21 cellular contexts compared by ENCODE assay signal in the genomic region with DNA sequence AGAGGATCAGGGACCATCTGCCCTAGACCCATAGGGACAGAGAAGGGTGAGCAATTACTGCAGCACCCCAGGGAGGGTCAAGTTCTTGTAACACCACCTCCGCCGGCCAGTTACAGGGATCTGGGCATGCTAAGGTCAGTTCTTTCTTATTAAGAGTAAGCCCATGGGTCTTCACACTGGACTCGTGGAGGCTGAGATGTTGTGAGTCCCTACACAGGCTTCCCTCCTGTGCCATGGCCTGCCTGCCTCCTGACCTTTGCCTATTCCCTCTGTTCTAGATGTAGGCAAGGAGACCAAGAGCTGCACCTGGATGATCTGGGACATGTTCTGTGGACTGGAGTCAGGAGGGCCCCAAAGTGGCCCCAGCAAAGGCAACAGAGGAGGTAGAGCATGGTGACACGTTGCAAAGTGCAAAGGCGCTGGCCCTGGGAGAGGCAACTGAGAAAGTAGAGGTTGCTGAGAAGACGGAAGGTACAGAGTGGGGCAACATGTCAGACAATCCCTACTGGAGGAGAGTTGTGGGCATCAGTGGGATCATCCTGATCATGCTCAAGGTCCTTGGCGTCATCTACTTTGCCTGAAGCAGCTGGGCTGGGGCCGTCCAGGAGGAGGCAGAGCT. TPM values are rescaled to one million over a fixed set of nuclear protein-coding genes. Genes with fewer than 3 reads are reported as not detected.
DNase-seq lines count a peak whose midpoint lies in the region; ATAC-seq and TF ChIP-seq lines count a peak whose summit lies in the region.
"Had no signal": no experiment of that assay in that cellular context is flagged by ENCODE, and none has a peak within 500 bp of the region (broad histone marks: within the 10 kb centered on the region; RNA-seq: fewer than 3 reads in every experiment).

No MANE protein-coding gene starts in this region.

- H2AFZ ChIP-seq in OCI-LY7 (ENCODE audit: low read length), result peak overlapping the region; percentile 72
- H2AFZ ChIP-seq: parathyroid adenoma had no signal

- H3K9ac ChIP-seq in BLaER1 treated with 17β-estradiol and CSF1 and Interleukin-3, amounts not matched to agents 10 nM and 100 nM, result no peak overlapping the region
- H3K9ac ChIP-seq: parathyroid adenoma had no signal

- no peak overlapping the region for H3K27ac ChIP-seq in BLaER1 treated with 17β-estradiol and CSF1 and Interleukin-3, amounts not matched to agents 10 nM and 100 nM
- peak overlapping the region; percentile 40 for H3K27ac ChIP-seq in OCI-LY7 (ENCODE audit: low read depth, low read length, poor library complexity, severe bottlenecking)
- H3K27ac ChIP-seq: body of pancreas, parathyroid adenoma, RWPE1 had no signal

- peaks cover 5 to 27% (median 21%) of the 10 kb centered on the region in 10 experiments; a peak in 19 of 20 replicates for H3K4me1 ChIP-seq in BLaER1 treated with 17β-estradiol and CSF1 and Interleukin-3, amounts not matched to agents 10 nM and 100 nM
- peaks cover 28% of the 10 kb centered on the region for H3K4me1 ChIP-seq in OCI-LY7 (ENCODE audit: insufficient read depth, low read length, poor library complexity, severe bottlenecking)
- H3K4me1 ChIP-seq: body of pancreas, Caco-2, HAP-1, parathyroid adenoma had no signal

- H3K9me3 ChIP-seq in BLaER1 treated with 17β-estradiol and CSF1 and Interleukin-3, amounts not matched to agents 10 nM and 100 nM (replicated peaks in 1 of 11), result peaks cover 19 to 29% (median 22%) of the 10 kb centered on the region in 11 experiments
- H3K9me3 ChIP-seq in OCI-LY7 (ENCODE audit: low read length), result peaks cover 37% of the 10 kb centered on the region
- H3K9me3 ChIP-seq: body of pancreas had no signal

- no peaks in the 10 kb centered on the region for H4K20me1 ChIP-seq in BLaER1 treated with 17β-estradiol and CSF1 and Interleukin-3, amounts not matched to agents 10 nM and 100 nM
- H4K20me1 ChIP-seq in OCI-LY7 (ENCODE audit: insufficient read depth, low read length), result no peaks in the 10 kb centered on the region

- peak; percentile 22; the same call in 1 of the 2 replicates for TF ChIP-seq CTCF in OCI-LY7 (conservative IDR thresholded peaks at IDR 0.05; ENCODE audit: low read length)

- H3K36me3 ChIP-seq in BLaER1 treated with 17β-estradiol and CSF1 and Interleukin-3, amounts not matched to agents 10 nM and 100 nM, result no peaks in the 10 kb centered on the region
- peaks cover 4% of the 10 kb centered on the region; the same call in 1 of the 2 replicates for H3K36me3 ChIP-seq in OCI-LY7 (ENCODE audit: insufficient read depth, low read length)
- H3K36me3 ChIP-seq: HAP-1 had no signal

- peak overlapping the region in 7 of 11 experiments; percentile 9 to 45 (median 20); a peak in 7 of 22 replicates for H3K4me2 ChIP-seq in BLaER1 treated with 17β-estradiol and CSF1 and Interleukin-3, amounts not matched to agents 10 nM and 100 nM
- peak overlapping the region; percentile 43 for H3K4me2 ChIP-seq in OCI-LY7 (ENCODE audit: low read length)

- intact Hi-C loops in OCI-LY7 (cut with micrococcal nuclease; ENCODE audit: unreplicated experiment), result no loop called here

- no peak overlapping the region for H3K4me3 ChIP-seq in BLaER1 treated with 17β-estradiol and CSF1 and Interleukin-3, amounts not matched to agents 10 nM and 100 nM
- peak overlapping the region; percentile 11 for H3K4me3 ChIP-seq in OCI-LY7 (ENCODE audit: low read depth, low read length, poor library complexity, severe bottlenecking)
- H3K4me3 ChIP-seq: body of pancreas, HAP-1 had no signal

- no TSS peak for BruUV-seq in OCI-LY7 (replicated peaks; lab: Mats Ljungman, UMichigan)

- H3K79me2 ChIP-seq in OCI-LY7 (ENCODE audit: insufficient read depth, low read depth, low read length), result no peaks in the 10 kb centered on the region
- H3K79me2 ChIP-seq: parathyroid adenoma had no signal

- no peak for DNase-seq in OCI-LY7 (ENCODE audit: low spot score)
- DNase-seq in left lobe of liver (ENCODE audit: low spot score), result peak; percentile 29
- DNase-seq in SHP77 treated with DMSO at 0.1 percent for 48 hours (lab: John Stamatoyannopoulos, UW), result no peak
- DNase-seq in EL, result no peak
- no peak for DNase-seq in pons (ENCODE audit: low spot score)
- DNase-seq: activated CD4-positive, alpha-beta T cell treated with anti-CD3 and anti-CD28 coated beads, Interleukin-2, amount 10 ng/mL, durations not matched to agents 24 days and 14 days; AML-193; body of pancreas; Caco-2; IMR-90; NCI-H1694 treated with DMSO at 0.1 percent for 48 hours; NCI-H345; NK-92 treated with Interleukin-12 subunit alpha and Interleukin-12 subunit beta, amount 100 ng/mL, for 24 hours; stimulated activated naive CD8-positive, alpha-beta T cell treated with anti-CD3 and anti-CD28 coated beads, Interleukin-15, amount 100 ng/mL, for 72 hours had no signal

- POLR2A ChIA-PET in OCI-LY7 (lab: Charles Lee), result interaction anchor here (0.8 kb wide), 1 partner anchor 10 kb away, joined by 3 read pairs; no protein-coding TSS in a partner anchor

- no peaks in the 10 kb centered on the region for H3K9me2 ChIP-seq in OCI-LY7 (ENCODE audit: insufficient read depth, low read length)

- peak; percentile 17 for ATAC-seq in GM18517 (IDR thresholded peaks at IDR 0.05; ENCODE audit: unreplicated experiment)
- ATAC-seq in left lobe of liver, result no peak
- no peak for ATAC-seq in HG03342 (IDR thresholded peaks at IDR 0.05; ENCODE audit: unreplicated experiment)
- ATAC-seq: body of pancreas; naive thymus-derived CD8-positive, alpha-beta T cell; stimulated activated naive CD8-positive, alpha-beta T cell treated with anti-CD3 and anti-CD28 coated beads, Interleukin-15, amount 100 ng/mL, for 72 hours had no signal

- CTCF ChIA-PET in OCI-LY7 (lab: Charles Lee; ENCODE audit: unreplicated experiment), result no interaction called here

- H3K27me3 ChIP-seq in BLaER1 treated with 17β-estradiol and CSF1 and Interleukin-3, amounts not matched to agents 10 nM and 100 nM, result no peaks in the 10 kb centered on the region
- H3K27me3 ChIP-seq: body of pancreas had no signal

RNA-seq across cellular contexts. Expression of gene GNAZ, which starts 16.3 kb away (rescaled TPM):
- 36.8 and 46.4 TPM in 2 replicates for total RNA-seq in OCI-LY7 (2014; rRNA removed; shearing (Covaris generic))
- total RNA-seq in OCI-LY7 (2022), result 38.5 and 42.8 TPM in 2 replicates
- 0.33 TPM for total RNA-seq in left lobe of liver

Comparison
In these comparisons a context has a peak if more than half of its experiments do, and no peak if none do; other contexts are left out.
1. RNA of gene GNAZ, which starts 16.3 kb away (total RNA-seq): 36.8 to 46.4 TPM in OCI-LY7; 0.33 TPM in left lobe of liver (single experiment); every median in the first group is over 10 times any median in the second.